12 cellular contexts compared by ENCODE assay signal in the genomic region with DNA sequence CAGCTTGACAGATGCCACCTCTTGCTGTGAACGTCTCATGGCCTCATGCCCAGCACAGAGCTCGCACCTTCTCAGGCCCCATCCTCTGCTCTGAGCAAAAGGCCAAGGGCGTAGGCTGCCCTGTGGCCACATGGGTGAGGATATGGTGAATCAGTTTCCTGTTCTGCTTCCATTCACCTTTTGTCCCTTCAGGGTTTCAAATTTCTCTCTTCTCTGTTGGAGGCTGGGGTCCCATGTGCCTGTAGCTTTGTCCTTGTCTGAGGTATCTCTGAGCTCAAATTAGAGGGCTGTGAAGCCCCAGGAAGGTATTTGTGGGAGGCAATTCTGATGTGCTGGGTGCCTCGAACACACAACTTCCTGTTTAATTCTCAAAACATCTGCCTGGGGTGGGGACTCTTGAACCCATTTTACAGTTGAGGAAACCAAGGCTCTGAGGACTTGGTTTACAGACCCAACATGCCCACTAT. TPM values are rescaled to one million over a fixed set of nuclear protein-coding genes. Genes with fewer than 3 reads are reported as not detected.
A peak's percentile ranks its signal among the peaks of the same experiment; 100 is the strongest.
DNase-seq lines count a peak whose midpoint lies in the region; ATAC-seq and TF ChIP-seq lines count a peak whose summit lies in the region.
"Had no signal": no experiment of that assay in that cellular context is flagged by ENCODE, and none has a peak within 500 bp of the region (broad histone marks: within the 10 kb centered on the region; RNA-seq: fewer than 3 reads in every experiment).

No MANE protein-coding gene starts in this region.

- H3K4me1 Mint-ChIP-seq in activated CD4-positive, alpha-beta T cell treated with anti-CD3 and anti-CD28 coated beads, Interleukin-2, amount 10 ng/mL, durations not matched to agents 7 days and 5 days = peaks cover 76% of the 10 kb centered on the region
- H3K4me1 Mint-ChIP-seq in T-cell (peaks cover 74 to 76% (median 76%) of the 10 kb centered on the region in 3 donors), nephron progenitor cell (peaks cover 65% of the 10 kb centered on the region)
- peaks cover 85% of the 10 kb centered on the region for H3K4me1 Mint-ChIP-seq in central memory CD8-positive, alpha-beta T cell

- H3K27ac Mint-ChIP-seq in activated CD4-positive, alpha-beta T cell treated with anti-CD3 and anti-CD28 coated beads, Interleukin-2, amount 10 ng/mL, durations not matched to agents 7 days and 5 days = peak overlapping the region; percentile 91
- H3K27ac Mint-ChIP-seq in T-cell (peak overlapping the region; percentile 94), nephron progenitor cell (peak overlapping the region; percentile 57)
- peak overlapping the region; percentile 78 for H3K27ac Mint-ChIP-seq in central memory CD8-positive, alpha-beta T cell (ENCODE audit: low read depth)

- ATAC-seq in T-cell (replicated peaks in 1 of 4) (peak in 3 of 4 experiments; percentile 31 to 63 (median 49)), GM18870 (IDR thresholded peaks at IDR 0.05; ENCODE audit: unreplicated experiment) (no peak)
- peak; percentile 19 for ATAC-seq in central memory CD8-positive, alpha-beta T cell (replicated peaks; ENCODE audit: extremely low read depth, poor library complexity, severe bottlenecking)

- peaks cover 57% of the 10 kb centered on the region for H3K36me3 Mint-ChIP-seq in activated CD4-positive, alpha-beta T cell treated with anti-CD3 and anti-CD28 coated beads, Interleukin-2, amount 10 ng/mL, durations not matched to agents 7 days and 5 days (ENCODE audit: low read depth)
- H3K36me3 Mint-ChIP-seq in T-cell (peaks cover 25% of the 10 kb centered on the region), nephron progenitor cell (ENCODE audit: low read depth) (peaks cover 13% of the 10 kb centered on the region)
- peaks cover 30% of the 10 kb centered on the region for H3K36me3 Mint-ChIP-seq in central memory CD8-positive, alpha-beta T cell (ENCODE audit: insufficient read depth)

- H3K4me3 Mint-ChIP-seq in activated CD4-positive, alpha-beta T cell treated with anti-CD3 and anti-CD28 coated beads, Interleukin-2, amount 10 ng/mL, durations not matched to agents 7 days and 5 days = no peak overlapping the region
- H3K4me3 Mint-ChIP-seq in T-cell (peak overlapping the region in 1 of 3 donors; percentile 60), nephron progenitor cell (no peak overlapping the region)
- H3K4me3 Mint-ChIP-seq in central memory CD8-positive, alpha-beta T cell = peak overlapping the region; percentile 19

- peak; percentile 23 for DNase-seq in activated CD4-positive, alpha-beta T cell treated with anti-CD3 and anti-CD28 coated beads, Interleukin-2, amount 10 ng/mL, durations not matched to agents 7 days and 5 days
- DNase-seq in activated CD4-positive, alpha-beta T cell treated with anti-CD3 and anti-CD28 coated beads for 4 hours = no peak
- DNase-seq in T-cell (peak in 7 of 34 experiments; percentile 14 to 32 (median 23)), nephron progenitor cell (no peak), NOMO-1 (lab: John Stamatoyannopoulos, UW; ENCODE audit: unreplicated experiment in 2 of 2) (no peak), NCI-H2196 (lab: John Stamatoyannopoulos, UW; ENCODE audit: unreplicated experiment) (no peak)
- DNase-seq in central memory CD8-positive, alpha-beta T cell (ENCODE audit: low spot score in 2 of 2) = no peak
- DNase-seq: amniotic stem cell, NCI-H510A treated with DMSO at 0.1 percent for 48 hours had no signal

- TF ChIP-seq CTCF in nephron progenitor cell (IDR thresholded peaks at IDR 0.05) = no peak

- H3K9me3 Mint-ChIP-seq in activated CD4-positive, alpha-beta T cell treated with anti-CD3 and anti-CD28 coated beads, Interleukin-2, amount 10 ng/mL, durations not matched to agents 7 days and 5 days = no peaks in the 10 kb centered on the region
- no peaks in the 10 kb centered on the region for H3K9me3 Mint-ChIP-seq in T-cell
- no peaks in the 10 kb centered on the region for H3K9me3 Mint-ChIP-seq in central memory CD8-positive, alpha-beta T cell
- peaks cover 3% of the 10 kb centered on the region for H3K9me3 Mint-ChIP-seq in nephron progenitor cell

- CTCF ChIA-PET in activated CD4-positive, alpha-beta T cell treated with anti-CD3 and anti-CD28 coated beads, Interleukin-2, amount 10 ng/mL, durations not matched to agents 7 days and 5 days (lab: Charles Lee) = interaction anchor here (1.0 to 4.1 kb wide), 9 partner anchors 8 to 152 kb away, joined by 3 to 29 read pairs (median 5); no protein-coding TSS in a partner anchor
- CTCF ChIA-PET in T-cell (lab: Charles Lee) = interaction anchor here (1.3 to 1.8 kb wide), 3 partner anchors 43 to 78 kb away, joined by 3 to 6 read pairs (median 5); a partner anchor contains a TSS

- POLR2A ChIA-PET in activated CD4-positive, alpha-beta T cell treated with anti-CD3 and anti-CD28 coated beads, Interleukin-2, amount 10 ng/mL, durations not matched to agents 7 days and 5 days (lab: Charles Lee) = interaction anchor here (0.8 kb wide), 1 partner anchor 30 kb away, joined by 5 read pairs; a partner anchor contains a TSS
- POLR2A ChIA-PET in T-cell (lab: Charles Lee) = interaction anchor here in 1 of 2 donors (0.8 kb wide), 1 partner anchor 22 kb away, joined by 9 read pairs; no protein-coding TSS in a partner anchor

- H3K27me3 Mint-ChIP-seq in activated CD4-positive, alpha-beta T cell treated with anti-CD3 and anti-CD28 coated beads, Interleukin-2, amount 10 ng/mL, durations not matched to agents 7 days and 5 days = no peaks in the 10 kb centered on the region
- H3K27me3 Mint-ChIP-seq in T-cell (no peaks in the 10 kb centered on the region), nephron progenitor cell (ENCODE audit: low read depth, poor library complexity) (peaks cover 7% of the 10 kb centered on the region)
- H3K27me3 Mint-ChIP-seq in central memory CD8-positive, alpha-beta T cell = no peaks in the 10 kb centered on the region

RNA-seq across cellular contexts. Expression of a gene that starts 29.0 kb away (rescaled TPM):
- 100 to 1,000 TPM; 302 to 337 TPM for total RNA-seq in activated CD4-positive, alpha-beta T cell treated with anti-CD3 and anti-CD28 coated beads, Interleukin-2, amount 10 ng/mL, durations not matched to agents 7 days and 5 days
- total RNA-seq in T-cell = 100 to 1,000 TPM; 449 to 534 (median 468) TPM
- total RNA-seq: epithelial cell of proximal tubule, kidney epithelial cell had no signal
